1 cellular context compared by ENCODE assay signal in the genomic region with DNA sequence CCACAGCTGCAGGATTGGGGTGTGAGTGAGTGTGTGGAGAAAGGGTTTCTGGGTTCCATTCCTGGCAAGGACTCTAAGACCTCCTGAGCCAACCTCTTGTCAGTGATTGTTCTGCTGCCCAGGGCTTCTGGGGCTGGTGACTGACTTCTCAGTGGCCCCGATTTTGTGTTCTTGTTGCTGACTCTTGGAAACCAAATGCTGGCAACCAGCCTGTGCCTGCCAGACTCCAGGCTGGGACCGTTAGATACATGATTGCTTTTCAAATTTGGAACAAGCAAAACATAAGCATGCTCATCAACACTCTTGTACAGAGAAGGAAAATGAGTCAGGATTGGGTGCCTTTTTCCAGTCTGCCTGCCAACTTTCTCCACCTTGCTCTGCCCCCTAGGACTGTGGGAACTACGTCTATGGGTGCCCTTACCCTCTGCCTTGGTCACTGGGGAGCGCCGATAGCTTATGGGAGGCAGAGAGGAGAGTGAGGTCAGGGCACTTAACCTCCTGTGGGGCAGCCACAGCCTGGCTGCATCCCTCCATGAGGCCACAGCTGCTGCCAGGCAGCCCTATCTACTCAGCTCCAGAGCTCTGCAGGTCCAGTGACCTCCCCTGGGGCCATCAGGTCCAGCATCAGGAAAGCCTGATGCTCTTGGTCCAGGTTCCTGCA.
TF ChIP-seq lines count a peak whose summit lies in the region.

No MANE protein-coding gene starts in this region.

TF ChIP-seq in endothelial cell of umbilical vein, 7 proteins besides CTCF, POLR2A, EP300 and RAD21:
- TF ChIP-seq POLR2AphosphoS5 (IDR thresholded peaks at IDR 0.05; ENCODE audit: insufficient read depth, low read depth, low read length) (no peak), GATA2 (IDR thresholded peaks at IDR 0.05; ENCODE audit: insufficient read depth, insufficient read length, low read depth, low read length) (no peak), EZH2 (IDR thresholded peaks at IDR 0.05; ENCODE audit: borderline replicate concordance, low read depth, low read length, severe bottlenecking) (no peak)
